In the genomic region with DNA sequence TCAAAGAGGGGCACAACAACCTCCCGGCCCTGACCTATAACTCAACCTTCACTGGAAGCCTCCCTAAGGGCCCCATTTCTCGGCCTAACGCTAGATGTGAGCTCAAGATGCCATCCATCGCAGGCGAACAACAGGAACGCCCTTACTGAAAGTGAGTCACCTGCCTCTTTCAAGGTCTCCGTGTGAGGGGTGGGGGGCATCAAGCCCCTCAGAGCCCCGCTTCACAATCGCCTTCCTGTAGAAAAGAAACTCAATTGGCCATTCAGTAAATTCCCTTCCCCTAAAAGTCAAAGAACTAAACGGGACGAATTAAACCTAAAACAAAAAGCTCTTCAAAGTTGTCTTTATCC, we compare ENCODE assay signal across 8 cellular contexts. TPM values are rescaled to one million over a fixed set of nuclear protein-coding genes. Genes with fewer than 3 reads are reported as not detected.
DNase-seq lines count a peak whose midpoint lies in the region; ATAC-seq and TF ChIP-seq lines count a peak whose summit lies in the region.

No MANE protein-coding gene starts in this region.

- H3K4me1 Mint-ChIP-seq in CD4-positive, CD25-positive, alpha-beta regulatory T cell = peaks cover 25 to 50% (median 41%) of the 10 kb centered on the region in 4 donors
- peaks cover 42% of the 10 kb centered on the region for H3K4me1 Mint-ChIP-seq in brain

- peak overlapping the region; percentile 96 to 97 (median 97) for H3K27ac Mint-ChIP-seq in CD4-positive, CD25-positive, alpha-beta regulatory T cell
- peak overlapping the region; percentile 98 to 100 (median 100) for H3K27ac Mint-ChIP-seq in brain

- H3K36me3 Mint-ChIP-seq in CD4-positive, CD25-positive, alpha-beta regulatory T cell = peaks cover 18% of the 10 kb centered on the region
- H3K36me3 Mint-ChIP-seq in brain = peaks cover 33% of the 10 kb centered on the region

- H3K4me1 ChIP-seq in CD4-positive, CD25-positive, alpha-beta regulatory T cell (ENCODE audit: control insufficient read depth, insufficient read depth, low read length, poor library complexity, severe bottlenecking) = peaks cover 33% of the 10 kb centered on the region
- H3K4me1 ChIP-seq in HEK293 (ENCODE audit: control insufficient read depth, insufficient read depth, low read length) = no peaks in the 10 kb centered on the region

- no peaks in the 10 kb centered on the region for H3K27me3 ChIP-seq in CD4-positive, CD25-positive, alpha-beta regulatory T cell (ENCODE audit: control insufficient read depth, insufficient read depth, low read length)

- CTCF ChIA-PET in HEK293 (lab: Yijun Ruan, JAX) = interaction anchor here (1.1 kb wide), 1 partner anchor 9 kb away, joined by 4 read pairs; no protein-coding TSS in a partner anchor

- POLR2A ChIA-PET in HEK293 (lab: Yijun Ruan, JAX) = interaction anchor here (1.0 to 2.7 kb wide), 8 partner anchors 14 to 171 kb away, joined by 3 to 25 read pairs (median 8); partner anchors contain the start of genes SFPQ, SMIM12, TMEM35B and ZMYM1

- peaks cover 4% of the 10 kb centered on the region for H3K27me3 Mint-ChIP-seq in CD4-positive, CD25-positive, alpha-beta regulatory T cell
- H3K27me3 Mint-ChIP-seq in brain = peaks cover 15% of the 10 kb centered on the region

- DNase-seq in CD4-positive, CD25-positive, alpha-beta regulatory T cell = peak in 1 of 3 donors; percentile 64
- DNase-seq in T1000 (lab: John Stamatoyannopoulos, UW) = peak; percentile 29
- DNase-seq in islet precursor cell = peak; percentile 65
- peak; percentile 18 to 41 for DNase-seq in stimulated activated CD4-positive, alpha-beta T cell treated with anti-CD3 and anti-CD28 coated beads, Interleukin-15, amount 100 ng/mL, for 48 hours (ENCODE audit: low read depth in 2 of 2)
- no peak for DNase-seq in SIG-M5 treated with dmso at 0.1 percent for 504 hours (lab: John Stamatoyannopoulos, UW; ENCODE audit: unreplicated experiment)
- DNase-seq in NCI-H1092 (lab: John Stamatoyannopoulos, UW) = no peak

- TF ChIP-seq CTCF in HEK293 (tag by site-specific recombination; IDR thresholded peaks at IDR 0.05) (no peak), brain (conservative IDR thresholded peaks at IDR 0.05) (no peak)

- peak overlapping the region; percentile 99 for H3K4me3 ChIP-seq in CD4-positive, CD25-positive, alpha-beta regulatory T cell (ENCODE audit: low read depth, low read length)
- peak overlapping the region; percentile 87 for H3K4me3 ChIP-seq in HEK293 (ENCODE audit: low read depth, low read length)

- peak overlapping the region; percentile 77 for H3K27ac ChIP-seq in CD4-positive, CD25-positive, alpha-beta regulatory T cell (ENCODE audit: insufficient read depth, low read length, poor library complexity, severe bottlenecking)
- peak overlapping the region; percentile 75 for H3K27ac ChIP-seq in HEK293 (ENCODE audit: extremely low read depth, low read depth, low read length)

- H3K4me3 Mint-ChIP-seq in CD4-positive, CD25-positive, alpha-beta regulatory T cell = peak overlapping the region; percentile 97 to 100 (median 98)
- peak overlapping the region; percentile 94 to 99 (median 98) for H3K4me3 Mint-ChIP-seq in brain

- H3K36me3 ChIP-seq in CD4-positive, CD25-positive, alpha-beta regulatory T cell (ENCODE audit: control insufficient read depth, insufficient read depth, low read length) = peaks cover 12% of the 10 kb centered on the region
- H3K36me3 ChIP-seq in HEK293 (ENCODE audit: control insufficient read depth in 2 of 2, insufficient read depth in 1 of 2, low read length in 2 of 2) = peaks cover 0 to 20% of the 10 kb centered on the region in 2 experiments; a peak in 2 of 3 replicates

- peak; percentile 39 to 58 for ATAC-seq in CD4-positive, CD25-positive, alpha-beta regulatory T cell (ENCODE audit: low read depth in 2 of 2)

- peaks cover 0 to 8% (median 0%) of the 10 kb centered on the region in 7 donors for H3K9me3 Mint-ChIP-seq in CD4-positive, CD25-positive, alpha-beta regulatory T cell
- peaks cover 9 to 27% (median 23%) of the 10 kb centered on the region in 5 experiments for H3K9me3 Mint-ChIP-seq in brain

- peaks cover 8 to 9% of the 10 kb centered on the region in 2 experiments for H3K9me3 ChIP-seq in CD4-positive, CD25-positive, alpha-beta regulatory T cell (ENCODE audit: control insufficient read depth in 2 of 2, low read length in 2 of 2)
- no peaks in the 10 kb centered on the region for H3K9me3 ChIP-seq in HEK293 (ENCODE audit: control insufficient read depth, insufficient read depth, low read depth, low read length)

TF ChIP-seq in HEK293, 187 proteins besides CTCF, POLR2A, EP300 and RAD21 (continues in another document):
- no peak for TF ChIP-seq MEIS1 (CRISPR knock-in tag; IDR thresholded peaks at IDR 0.05; ENCODE audit: borderline replicate concordance)
- TF ChIP-seq PATZ1 (tag by site-specific recombination; IDR thresholded peaks at IDR 0.05) = 0 out of 2 replicates have a peak, but pooled peaks have one; percentile 52
- TF ChIP-seq, protein P1, sequence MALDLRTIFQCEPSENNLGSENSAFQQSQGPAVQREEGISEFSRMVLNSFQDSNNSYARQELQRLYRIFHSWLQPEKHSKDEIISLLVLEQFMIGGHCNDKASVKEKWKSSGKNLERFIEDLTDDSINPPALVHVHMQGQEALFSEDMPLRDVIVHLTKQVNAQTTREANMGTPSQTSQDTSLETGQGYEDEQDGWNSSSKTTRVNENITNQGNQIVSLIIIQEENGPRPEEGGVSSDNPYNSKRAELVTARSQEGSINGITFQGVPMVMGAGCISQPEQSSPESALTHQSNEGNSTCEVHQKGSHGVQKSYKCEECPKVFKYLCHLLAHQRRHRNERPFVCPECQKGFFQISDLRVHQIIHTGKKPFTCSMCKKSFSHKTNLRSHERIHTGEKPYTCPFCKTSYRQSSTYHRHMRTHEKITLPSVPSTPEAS (tag by site-specific recombination; IDR thresholded peaks at IDR 0.05) = no peak
- TF ChIP-seq, protein P2, sequence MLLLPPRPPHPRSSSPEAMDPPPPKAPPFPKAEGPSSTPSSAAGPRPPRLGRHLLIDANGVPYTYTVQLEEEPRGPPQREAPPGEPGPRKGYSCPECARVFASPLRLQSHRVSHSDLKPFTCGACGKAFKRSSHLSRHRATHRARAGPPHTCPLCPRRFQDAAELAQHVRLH (tag by site-specific recombination; IDR thresholded peaks at IDR 0.05) = no peak
- no peak for TF ChIP-seq ZNF350 (tag by site-specific recombination; IDR thresholded peaks at IDR 0.05)
- TF ChIP-seq ZNF132 (tag by site-specific recombination; IDR thresholded peaks at IDR 0.05; ENCODE audit: borderline replicate concordance) = no peak
- no peak for TF ChIP-seq ZNF561 (tag by site-specific recombination; IDR thresholded peaks at IDR 0.05; ENCODE audit: borderline replicate concordance)
- no peak for TF ChIP-seq MYNN (tag by site-specific recombination; IDR thresholded peaks at IDR 0.05; ENCODE audit: borderline replicate concordance)
- TF ChIP-seq ZBTB49 (tag by site-specific recombination; IDR thresholded peaks at IDR 0.05; ENCODE audit: low read depth) = no peak

RNA-seq across cellular contexts. Expression of gene ZMYM6, which starts 0.7 kb away (rescaled TPM):
- 28.0 TPM for total RNA-seq in CD4-positive, CD25-positive, alpha-beta regulatory T cell
- polyA plus RNA-seq in CD4-positive, CD25-positive, alpha-beta regulatory T cell = 10 to 100 TPM in 1 of 4 donors, 1 to 10 TPM in 3; 6.0 to 10.4 (median 7.9) TPM
- 3.5 TPM for polyA plus RNA-seq in brain (ENCODE audit: insufficient read depth, low read depth, low replicate concordance)

RNA-seq across cellular contexts. Expression of gene TMEM35B, which starts 45.9 kb away (rescaled TPM):
- total RNA-seq in CD4-positive, CD25-positive, alpha-beta regulatory T cell = 13.8 TPM
- 100 to 1,000 TPM; 173 to 206 (median 196) TPM for polyA plus RNA-seq in CD4-positive, CD25-positive, alpha-beta regulatory T cell
- polyA plus RNA-seq in brain (ENCODE audit: insufficient read depth, low read depth, low replicate concordance) = 18.5 TPM

RNA-seq across cellular contexts. Expression of gene ZMYM1, which starts 48.1 kb away (rescaled TPM):
- 10.3 TPM for total RNA-seq in CD4-positive, CD25-positive, alpha-beta regulatory T cell
- 10 to 100 TPM in 3 of 4 donors, 1 to 10 TPM in 1; 6.6 to 16.5 (median 14.4) TPM for polyA plus RNA-seq in CD4-positive, CD25-positive, alpha-beta regulatory T cell
- 1.9 TPM for polyA plus RNA-seq in brain (ENCODE audit: insufficient read depth, low read depth, low replicate concordance)

Comparison
In these comparisons a context has a peak if more than half of its experiments do, and no peak if none do; other contexts are left out.
1. DNase-seq: peak in T1000 (single experiment), islet precursor cell (single experiment) and stimulated activated CD4-positive, alpha-beta T cell treated with anti-CD3 and anti-CD28 coated beads, Interleukin-15, amount 100 ng/mL, for 48 hours (2 of 2); none in SIG-M5 treated with dmso at 0.1 percent for 504 hours (single experiment) and NCI-H1092 (single experiment).